13 cellular contexts compared by ENCODE assay signal in genomic region chr2:99725810-99726209, GRCh38.
DNase-seq lines count a peak whose midpoint lies in the region; ATAC-seq, FAIRE-seq and TF ChIP-seq lines count a peak whose summit lies in the region.
"Had no signal": no experiment of that assay in that cellular context is flagged by ENCODE, and none has a peak within 500 bp of the region (broad histone marks: within the 10 kb centered on the region; RNA-seq: fewer than 3 reads in every experiment).

No MANE protein-coding gene starts in this region.

- no peak overlapping the region for H2AFZ ChIP-seq in K562 (ENCODE audit: low read depth, low read length)

- TF ChIP-seq POLR2A in K562 (conservative IDR thresholded peaks at IDR 0.05) = no peak
- TF ChIP-seq POLR2A in GM18505 (IDR thresholded peaks at IDR 0.05; ENCODE audit: borderline replicate concordance, extremely low read depth, insufficient read depth, insufficient read length) = no peak

- FAIRE-seq in K562 (lab: Jason Lieb, UNC) = no peak

- peaks cover 26% of the 10 kb centered on the region for H3K4me1 Mint-ChIP-seq in HFFc6 (ENCODE audit: low read depth)

- CTCF ChIA-PET in K562 (lab: Yijun Ruan, JAX; ENCODE audit: low intra/inter-chr PET ratio) = no interaction called here

- peak; percentile 67 for TF ChIP-seq CTCF in AG10803 (conservative IDR thresholded peaks at IDR 0.05; ENCODE audit: low read length)
- TF ChIP-seq CTCF in HFFc6 (IDR thresholded peaks at IDR 0.05) = peak; percentile 77
- peak in 1 of 3 experiments; percentile 44; a peak in 3 of 6 replicates for TF ChIP-seq CTCF in K562 (IDR thresholded peaks at IDR 0.05 in 2 of 3, conservative IDR thresholded peaks at IDR 0.05 in 1 of 3; ENCODE audit: insufficient read depth in 2 of 3, low read depth in 1 of 3, low read length in 3 of 3)
- peak; percentile 35 for TF ChIP-seq CTCF in lower lobe of right lung (IDR thresholded peaks at IDR 0.05)

- H3K27me3 ChIP-seq in K562 (ENCODE audit: control insufficient read depth in 2 of 2, insufficient read depth in 2 of 2, low read length in 2 of 2) (no peaks in the 10 kb centered on the region; a peak in 1 of 5 replicates), lower lobe of right lung (ENCODE audit: low read depth) (no peaks in the 10 kb centered on the region)

- no peaks in the 10 kb centered on the region for H4K20me1 ChIP-seq in K562 (replicated peaks; ENCODE audit: control insufficient read depth, insufficient read depth, low read length)

- no peaks in the 10 kb centered on the region for H3K9me1 ChIP-seq in K562 (ENCODE audit: control insufficient read depth, insufficient read depth, low read length)

- no peak overlapping the region for H3K27ac ChIP-seq in K562 (ENCODE audit: extremely low read depth, low read depth, low read length)
- no peak overlapping the region for H3K27ac ChIP-seq in lower lobe of right lung
- H3K27ac ChIP-seq: KMS-11 had no signal

- H3K36me3 Mint-ChIP-seq in HFFc6 (ENCODE audit: low read depth) = peaks cover 6% of the 10 kb centered on the region; the same call in 1 of the 2 replicates

- H3K4me1 ChIP-seq in K562 (replicated peaks in 1 of 2; ENCODE audit: control insufficient read depth in 2 of 2, insufficient read depth in 2 of 2, low read length in 2 of 2) (no peaks in the 10 kb centered on the region), lower lobe of right lung (peaks cover 22% of the 10 kb centered on the region)

- POLR2A ChIA-PET in K562 (lab: Yijun Ruan, JAX) = no interaction called here

- no peaks in the 10 kb centered on the region for H3K27me3 Mint-ChIP-seq in HFFc6 (ENCODE audit: insufficient read depth)

- TF ChIP-seq EP300 in K562 (IDR thresholded peaks at IDR 0.05; ENCODE audit: low read length) = no peak

- H3K9me3 Mint-ChIP-seq in HFFc6 = peaks cover 12% of the 10 kb centered on the region

- H3K9ac ChIP-seq in K562 (ENCODE audit: insufficient read depth in 1 of 2, low read depth in 2 of 2, low read length in 2 of 2) = no peak overlapping the region
- H3K9ac ChIP-seq: KMS-11 had no signal

- in situ Hi-C loops in K562 (cut with MboI) = no loop called here

- no peak for DNase-seq in AG10803 (ENCODE audit: low read depth)
- DNase-seq in HFFc6 = no peak
- no peak for DNase-seq in K562 (ENCODE audit: extremely low read depth in 1 of 4, low spot score in 3 of 4)
- DNase-seq in lower lobe of right lung = no peak
- DNase-seq in DMS79 treated with DMSO at 0.1 percent for 48 hours (lab: John Stamatoyannopoulos, UW) = no peak
- DNase-seq in SIG-M5 treated with dmso at 0.1 percent for 504 hours (lab: John Stamatoyannopoulos, UW; ENCODE audit: unreplicated experiment) = no peak
- DNase-seq: aorta, erythroblast, nephron progenitor cell had no signal

- H3K79me2 ChIP-seq in K562 (ENCODE audit: control insufficient read depth, insufficient read depth, low read length) = no peaks in the 10 kb centered on the region

- no peak overlapping the region for H3K4me3 ChIP-seq in AG10803 (ENCODE audit: low read length)
- no peak overlapping the region for H3K4me3 ChIP-seq in K562
- H3K4me3 ChIP-seq in lower lobe of right lung = no peak overlapping the region

- no peak for ATAC-seq in K562
- ATAC-seq in lower lobe of right lung = no peak
- ATAC-seq in HG02623 (IDR thresholded peaks at IDR 0.05; ENCODE audit: unreplicated experiment) = no peak
- no peak for ATAC-seq in GM18505 (IDR thresholded peaks at IDR 0.05; ENCODE audit: unreplicated experiment)
- ATAC-seq: Panc1 had no signal

- H3K4me2 ChIP-seq in K562 (ENCODE audit: insufficient read depth, low read length) = no peak overlapping the region
- H3K4me2 ChIP-seq: KMS-11 had no signal

- H3K4me3 Mint-ChIP-seq in HFFc6 = no peak overlapping the region
- H3K4me3 Mint-ChIP-seq: nephron progenitor cell had no signal

- TF ChIP-seq RAD21 in K562 (CRISPR knock-in tag; conservative IDR thresholded peaks at IDR 0.05 in 1 of 2, IDR thresholded peaks at IDR 0.05 in 1 of 2) = peak; percentile 65 to 78

- H3K9me3 ChIP-seq in K562 (replicated peaks; ENCODE audit: control insufficient read depth, insufficient read depth, low read depth, low read length) (peaks cover 2% of the 10 kb centered on the region; the same call in 1 of the 2 replicates), lower lobe of right lung (peaks cover 7% of the 10 kb centered on the region)

- no peak overlapping the region for H3K27ac Mint-ChIP-seq in HFFc6
- H3K27ac Mint-ChIP-seq: nephron progenitor cell had no signal

- H3K36me3 ChIP-seq in K562 (ENCODE audit: control insufficient read depth, insufficient read depth, low read length) (no peaks in the 10 kb centered on the region), lower lobe of right lung (no peaks in the 10 kb centered on the region)

- intact Hi-C loops in K562 (cut with micrococcal nuclease) = loop anchor here (2.0 to 10.0 kb wide), 2 partner anchors 95 to 519 kb away; no protein-coding TSS in a partner anchor
- intact Hi-C loops in lower lobe of right lung (cut with DNase I) = no loop called here

- no TSS peak for BruUV-seq in K562 (replicated peaks; lab: Mats Ljungman, UMichigan)

TF ChIP-seq in K562, 482 proteins besides CTCF, POLR2A, EP300 and RAD21:
- TF ChIP-seq FUS (optimal IDR thresholded peaks at IDR 0.05; ENCODE audit: low read depth, low read length) = no peak
- TF ChIP-seq NCOA6 (IDR thresholded peaks at IDR 0.05) = no peak
- no peak for TF ChIP-seq RUNX1 (IDR thresholded peaks at IDR 0.05; ENCODE audit: low read depth)
- TF ChIP-seq MYC (IDR thresholded peaks at IDR 0.05; ENCODE audit: low read depth, low read length) = no peak
- TF ChIP-seq MYC (CRISPR knock-in tag; IDR thresholded peaks at IDR 0.05; ENCODE audit: borderline replicate concordance, low read depth) = no peak
- TF ChIP-seq ZNF76 (CRISPR knock-in tag; IDR thresholded peaks at IDR 0.05; ENCODE audit: borderline replicate concordance) = no peak
- no peak for TF ChIP-seq CTBP1 (IDR thresholded peaks at IDR 0.05; ENCODE audit: borderline replicate concordance)
- TF ChIP-seq ZNF695 (CRISPR knock-in tag; IDR thresholded peaks at IDR 0.05) = no peak
- TF ChIP-seq NCOA4 (IDR thresholded peaks at IDR 0.05; ENCODE audit: partially characterized antibody) = no peak
- no peak for TF ChIP-seq ZNF175 (CRISPR knock-in tag; IDR thresholded peaks at IDR 0.05; ENCODE audit: low read depth)
- no peak for TF ChIP-seq JUN (IDR thresholded peaks at IDR 0.05; ENCODE audit: borderline replicate concordance, low read depth, low read length)
- TF ChIP-seq JUN (CRISPR knock-in tag; IDR thresholded peaks at IDR 0.05; ENCODE audit: borderline replicate concordance) = no peak
- TF ChIP-seq XRCC4 (IDR thresholded peaks at IDR 0.05; ENCODE audit: extremely low read depth, insufficient read depth, insufficient read length) = no peak
- TF ChIP-seq, protein P1, sequence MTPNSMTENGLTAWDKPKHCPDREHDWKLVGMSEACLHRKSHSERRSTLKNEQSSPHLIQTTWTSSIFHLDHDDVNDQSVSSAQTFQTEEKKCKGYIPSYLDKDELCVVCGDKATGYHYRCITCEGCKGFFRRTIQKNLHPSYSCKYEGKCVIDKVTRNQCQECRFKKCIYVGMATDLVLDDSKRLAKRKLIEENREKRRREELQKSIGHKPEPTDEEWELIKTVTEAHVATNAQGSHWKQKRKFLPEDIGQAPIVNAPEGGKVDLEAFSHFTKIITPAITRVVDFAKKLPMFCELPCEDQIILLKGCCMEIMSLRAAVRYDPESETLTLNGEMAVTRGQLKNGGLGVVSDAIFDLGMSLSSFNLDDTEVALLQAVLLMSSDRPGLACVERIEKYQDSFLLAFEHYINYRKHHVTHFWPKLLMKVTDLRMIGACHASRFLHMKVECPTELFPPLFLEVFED (CRISPR knock-in tag; conservative IDR thresholded peaks at IDR 0.05) = no peak
- TF ChIP-seq GATA2 (CRISPR knock-in tag; IDR thresholded peaks at IDR 0.05) = no peak
- TF ChIP-seq COPS2 (conservative IDR thresholded peaks at IDR 0.05) = no peak
- no peak for TF ChIP-seq SIN3B (IDR thresholded peaks at IDR 0.05; ENCODE audit: low read depth)
- TF ChIP-seq POLR2AphosphoS5 (IDR thresholded peaks at IDR 0.05; ENCODE audit: control insufficient read depth, insufficient read depth, low read depth, low read length) = no peak
- no peak for TF ChIP-seq ZNF445 (CRISPR knock-in tag; IDR thresholded peaks at IDR 0.05; ENCODE audit: low read depth)
